In genomic region chr4:153567627-153568026, GRCh38 we compare ENCODE assay signal across 8 cellular contexts.
DNase-seq lines count a peak whose midpoint lies in the region; ATAC-seq, FAIRE-seq and TF ChIP-seq lines count a peak whose summit lies in the region.
"Not testable (repeated sequence)": the region's sequence is repeated elsewhere in the genome, so short reads cannot be mapped to it uniquely, and the experiment has no call there.

No MANE protein-coding gene starts in this region.

- not testable (repeated sequence) for H3K9me3 Mint-ChIP-seq in Caco-2 (ENCODE audit: unreplicated experiment); T-cell; activated T-cell treated with anti-CD3 and anti-CD28 coated beads, Interleukin-2, amount 50 U/mL, for 72 hours; central memory CD8-positive, alpha-beta T cell; natural killer cell; stimulated activated naive B cell treated with anti-CD40 and anti-IgM and Interleukin-4, amounts not matched to agents 10 μg/mL and 1 μg/mL and 100 μg/mL, for 72 hours

- not testable (repeated sequence) for TF ChIP-seq CTCF in Caco-2 (IDR thresholded peaks at IDR 0.05; ENCODE audit: insufficient read depth in 1 of 2, low read depth in 1 of 2, low read length in 1 of 2, severe bottlenecking in 1 of 2, unreplicated experiment in 1 of 2); HepG2 (CRISPR knock-in tag; IDR thresholded peaks at IDR 0.05); natural killer cell (IDR thresholded peaks at IDR 0.05)

- peaks cover 99% of the 10 kb centered on the region for H3K36me3 ChIP-seq in BLaER1
- H3K36me3 ChIP-seq in Caco-2 (ENCODE audit: control insufficient read depth, insufficient read depth, low read length); HepG2 (replicated peaks in 1 of 2; ENCODE audit: control insufficient read depth in 1 of 2, insufficient read depth in 2 of 2, low read length in 2 of 2): not testable (repeated sequence)

- ATAC-seq in T-cell (replicated peaks in 1 of 4); activated T-cell treated with anti-CD3 and anti-CD28 coated beads, Interleukin-2, amount 50 U/mL, for 72 hours (replicated peaks in 1 of 2); central memory CD8-positive, alpha-beta T cell (replicated peaks; ENCODE audit: extremely low read depth, poor library complexity, severe bottlenecking); HepG2; natural killer cell; stimulated activated naive B cell treated with anti-CD40 and anti-IgM and Interleukin-4, amounts not matched to agents 10 μg/mL and 1 μg/mL and 100 μg/mL, for 72 hours (replicated peaks): not testable (repeated sequence)

- not testable (repeated sequence) for FAIRE-seq in HepG2 (lab: Jason Lieb, UNC)

- in situ Hi-C loops in HepG2 (cut with HindIII; ENCODE audit: extremely low pct_ligation_motif_present, low pct_unique_long_range_greater_than_20kb): not testable (repeated sequence)

- 78% methylated on average over 4 of the region's 4 CpGs for WGBS in HepG2 (ENCODE audit: low lambda C conversion rate)

- peak overlapping the region; percentile 54; the same call in 1 of the 2 replicates for H3K27ac ChIP-seq in BLaER1
- H3K27ac ChIP-seq in HepG2 (ENCODE audit: extremely low read length, insufficient read depth, low read length): not testable (repeated sequence)

- POLR2A ChIA-PET in Caco-2 (lab: Charles Lee); HepG2 (lab: Yijun Ruan, JAX): not testable (repeated sequence)
- POLR2A ChIA-PET in T-cell (lab: Charles Lee): interaction anchor here (0.6 to 0.9 kb wide), 4 partner anchors 22 to 88 kb away, joined by 3 to 5 read pairs (median 3); no protein-coding TSS in a partner anchor

- not testable (repeated sequence) for H3K79me2 ChIP-seq in HepG2 (ENCODE audit: insufficient read depth, low read length)

- not testable (repeated sequence) for BruUV-seq in Caco-2 (replicated peaks; lab: Mats Ljungman, UMichigan); HepG2 (replicated peaks; lab: Mats Ljungman, UMichigan)

- not testable (repeated sequence) for H3K4me3 ChIP-seq in BLaER1; Caco-2 (ENCODE audit: low read depth, low read length); HepG2 (replicated peaks in 1 of 3; ENCODE audit: insufficient read depth in 1 of 3, low read depth in 2 of 3, low read length in 3 of 3)

- H3K27me3 ChIP-seq in BLaER1; Caco-2 (replicated peaks; ENCODE audit: control insufficient read depth, insufficient read depth, low read length); HepG2 (ENCODE audit: control insufficient read depth in 1 of 2, insufficient read depth in 2 of 2, low read length in 2 of 2): not testable (repeated sequence)

- peaks cover 100% of the 10 kb centered on the region for H4K20me1 ChIP-seq in BLaER1
- H4K20me1 ChIP-seq in HepG2 (ENCODE audit: insufficient read depth, low read length): not testable (repeated sequence)

- not testable (repeated sequence) for TF ChIP-seq POLR2A in HepG2 (IDR thresholded peaks at IDR 0.05; ENCODE audit: insufficient read depth in 1 of 2, low read depth in 2 of 2, low read length in 2 of 2)

- not testable (repeated sequence) for H3K9ac ChIP-seq in BLaER1; HepG2 (ENCODE audit: insufficient read depth, low read depth, low read length)

- H2AFZ ChIP-seq in HepG2 (ENCODE audit: low read length): not testable (repeated sequence)

- H3K4me2 ChIP-seq in BLaER1: peak overlapping the region; percentile 80
- not testable (repeated sequence) for H3K4me2 ChIP-seq in HepG2 (ENCODE audit: low read depth, low read length)

- H3K36me3 Mint-ChIP-seq in Caco-2 (ENCODE audit: insufficient read depth, unreplicated experiment); natural killer cell: not testable (repeated sequence)
- H3K36me3 Mint-ChIP-seq in T-cell: peaks cover 43% of the 10 kb centered on the region
- H3K36me3 Mint-ChIP-seq in activated T-cell treated with anti-CD3 and anti-CD28 coated beads, Interleukin-2, amount 50 U/mL, for 72 hours (ENCODE audit: insufficient read depth in 2 of 2): peaks cover 3 to 23% of the 10 kb centered on the region in 2 donors
- H3K36me3 Mint-ChIP-seq in central memory CD8-positive, alpha-beta T cell (ENCODE audit: insufficient read depth): peaks cover 31% of the 10 kb centered on the region
- peaks cover 37 to 62% of the 10 kb centered on the region in 2 donors for H3K36me3 Mint-ChIP-seq in stimulated activated naive B cell treated with anti-CD40 and anti-IgM and Interleukin-4, amounts not matched to agents 10 μg/mL and 1 μg/mL and 100 μg/mL, for 72 hours

- H3K4me1 ChIP-seq in BLaER1: peaks cover 98% of the 10 kb centered on the region
- H3K4me1 ChIP-seq in Caco-2: peaks cover 65% of the 10 kb centered on the region
- H3K4me1 ChIP-seq in HepG2 (ENCODE audit: insufficient read depth, low read length): peaks cover 81% of the 10 kb centered on the region

- TF ChIP-seq EP300 in HepG2 (IDR thresholded peaks at IDR 0.05; ENCODE audit: low read depth in 2 of 2, low read length in 2 of 2); HepG2 (CRISPR knock-in tag; IDR thresholded peaks at IDR 0.05; ENCODE audit: borderline replicate concordance): not testable (repeated sequence)

- H3K4me1 Mint-ChIP-seq in Caco-2 (ENCODE audit: low read depth, unreplicated experiment) (peaks cover 23% of the 10 kb centered on the region), T-cell (peaks cover 63 to 70% (median 69%) of the 10 kb centered on the region in 3 donors), natural killer cell (peaks cover 28 to 50% of the 10 kb centered on the region in 2 donors)
- peaks cover 75% of the 10 kb centered on the region for H3K4me1 Mint-ChIP-seq in activated T-cell treated with anti-CD3 and anti-CD28 coated beads, Interleukin-2, amount 50 U/mL, for 72 hours (ENCODE audit: low read depth)
- H3K4me1 Mint-ChIP-seq in central memory CD8-positive, alpha-beta T cell: peaks cover 33% of the 10 kb centered on the region
- H3K4me1 Mint-ChIP-seq in stimulated activated naive B cell treated with anti-CD40 and anti-IgM and Interleukin-4, amounts not matched to agents 10 μg/mL and 1 μg/mL and 100 μg/mL, for 72 hours: peaks cover 40 to 57% of the 10 kb centered on the region in 2 donors

- DNase-seq in Caco-2: peak; percentile 16 to 55
- DNase-seq in T-cell; activated T-cell treated with anti-CD3 and anti-CD28 coated beads, Interleukin-2, amount 50 U/mL, for 72 hours; central memory CD8-positive, alpha-beta T cell (ENCODE audit: low spot score in 2 of 2); HepG2 (ENCODE audit: low spot score); natural killer cell; stimulated activated naive B cell treated with anti-CD40 and anti-IgM and Interleukin-4, amounts not matched to agents 10 μg/mL and 1 μg/mL and 100 μg/mL, for 72 hours: not testable (repeated sequence)

- intact Hi-C loops in Caco-2 (cut with micrococcal nuclease; ENCODE audit: unreplicated experiment); natural killer cell (cut with micrococcal nuclease): not testable (repeated sequence)
- intact Hi-C loops in HepG2 (cut with micrococcal nuclease; ENCODE audit: unreplicated experiment): loop anchor here (5.0 kb wide), 1 partner anchor 50 kb away; no protein-coding TSS in a partner anchor

- not testable (repeated sequence) for H3K9me3 ChIP-seq in BLaER1; Caco-2; HepG2 (ENCODE audit: low read length)

- TF ChIP-seq RAD21 in HepG2 (CRISPR knock-in tag; IDR thresholded peaks at IDR 0.05): not testable (repeated sequence)

- H3K27ac Mint-ChIP-seq in Caco-2 (ENCODE audit: unreplicated experiment): not testable (repeated sequence)
- H3K27ac Mint-ChIP-seq in T-cell (peak overlapping the region; percentile 84 to 85), natural killer cell (peak overlapping the region; percentile 31 to 69)
- peak overlapping the region; percentile 69 for H3K27ac Mint-ChIP-seq in activated T-cell treated with anti-CD3 and anti-CD28 coated beads, Interleukin-2, amount 50 U/mL, for 72 hours
- H3K27ac Mint-ChIP-seq in central memory CD8-positive, alpha-beta T cell (ENCODE audit: low read depth): peak overlapping the region; percentile 69
- H3K27ac Mint-ChIP-seq in stimulated activated naive B cell treated with anti-CD40 and anti-IgM and Interleukin-4, amounts not matched to agents 10 μg/mL and 1 μg/mL and 100 μg/mL, for 72 hours: peak overlapping the region; percentile 76

- H3K27me3 Mint-ChIP-seq in Caco-2 (ENCODE audit: insufficient read depth, unreplicated experiment); T-cell; activated T-cell treated with anti-CD3 and anti-CD28 coated beads, Interleukin-2, amount 50 U/mL, for 72 hours (ENCODE audit: low read depth); central memory CD8-positive, alpha-beta T cell; natural killer cell (ENCODE audit: low read depth in 2 of 2); stimulated activated naive B cell treated with anti-CD40 and anti-IgM and Interleukin-4, amounts not matched to agents 10 μg/mL and 1 μg/mL and 100 μg/mL, for 72 hours: not testable (repeated sequence)

- CTCF ChIA-PET in Caco-2 (lab: Charles Lee) (interaction anchor here (1.2 kb wide), 1 partner anchor 81 kb away, joined by 5 read pairs; no protein-coding TSS in a partner anchor), T-cell (lab: Charles Lee) (interaction anchor here in 1 of 2 donors (0.6 to 1.0 kb wide), 2 partner anchors 31 to 99 kb away, joined by 3 read pairs; no protein-coding TSS in a partner anchor)
- CTCF ChIA-PET in HepG2 (lab: Yijun Ruan, JAX; ENCODE audit: low intra/inter-chr PET ratio, low total read pairs): not testable (repeated sequence)

- H3K4me3 Mint-ChIP-seq in Caco-2 (ENCODE audit: unreplicated experiment); T-cell; activated T-cell treated with anti-CD3 and anti-CD28 coated beads, Interleukin-2, amount 50 U/mL, for 72 hours; central memory CD8-positive, alpha-beta T cell; natural killer cell; stimulated activated naive B cell treated with anti-CD40 and anti-IgM and Interleukin-4, amounts not matched to agents 10 μg/mL and 1 μg/mL and 100 μg/mL, for 72 hours: not testable (repeated sequence)
